In genomic region chr2:7020939-7021470, GRCh38 we compare ENCODE assay signal across 17 cellular contexts.
"Had no signal": no experiment of that assay in that cellular context is flagged by ENCODE, and none has a peak within 500 bp of the region (broad histone marks: within the 10 kb centered on the region; RNA-seq: fewer than 3 reads in every experiment).

No MANE protein-coding gene starts in this region.

- H3K9me3 ChIP-seq: ovary, SJSA1, upper lobe of left lung had no signal

- H3K27ac ChIP-seq: foreskin keratinocyte, ovary, SJSA1, upper lobe of left lung had no signal

- H3K4me1 Mint-ChIP-seq: activated CD8-positive, alpha-beta memory T cell treated with anti-CD3 and anti-CD28 coated beads, Interleukin-2, amount 10 ng/mL, durations not matched to agents 7 days and 5 days; stimulated activated naive B cell treated with anti-CD40 and anti-IgM and Interleukin-4, amounts not matched to agents 10 μg/mL and 1 μg/mL and 100 μg/mL, for 72 hours had no signal

- ATAC-seq: activated CD8-positive, alpha-beta memory T cell treated with anti-CD3 and anti-CD28 coated beads, Interleukin-2, amount 10 ng/mL, durations not matched to agents 7 days and 5 days; foreskin keratinocyte; left lobe of liver; stimulated activated naive B cell treated with anti-CD40 and anti-IgM and Interleukin-4, amounts not matched to agents 10 μg/mL and 1 μg/mL and 100 μg/mL, for 72 hours had no signal

- H3K4me3 Mint-ChIP-seq: activated CD8-positive, alpha-beta memory T cell treated with anti-CD3 and anti-CD28 coated beads, Interleukin-2, amount 10 ng/mL, durations not matched to agents 7 days and 5 days; stimulated activated naive B cell treated with anti-CD40 and anti-IgM and Interleukin-4, amounts not matched to agents 10 μg/mL and 1 μg/mL and 100 μg/mL, for 72 hours had no signal

- FAIRE-seq: endothelial cell of umbilical vein, islet of Langerhans had no signal

- H3K4me3 ChIP-seq: ovary, SJSA1, skin epidermis, upper lobe of left lung had no signal

- H3K27ac Mint-ChIP-seq: activated CD8-positive, alpha-beta memory T cell treated with anti-CD3 and anti-CD28 coated beads, Interleukin-2, amount 10 ng/mL, durations not matched to agents 7 days and 5 days; stimulated activated naive B cell treated with anti-CD40 and anti-IgM and Interleukin-4, amounts not matched to agents 10 μg/mL and 1 μg/mL and 100 μg/mL, for 72 hours had no signal

- H3K27me3 Mint-ChIP-seq: activated CD8-positive, alpha-beta memory T cell treated with anti-CD3 and anti-CD28 coated beads, Interleukin-2, amount 10 ng/mL, durations not matched to agents 7 days and 5 days; stimulated activated naive B cell treated with anti-CD40 and anti-IgM and Interleukin-4, amounts not matched to agents 10 μg/mL and 1 μg/mL and 100 μg/mL, for 72 hours had no signal

- H3K27me3 ChIP-seq: foreskin keratinocyte, ovary, SJSA1, upper lobe of left lung had no signal

- H3K36me3 ChIP-seq: ovary, SJSA1 had no signal

- DNase-seq: activated CD4-positive, alpha-beta T cell treated with anti-CD3 and anti-CD28 coated beads for 1 hour; activated CD4-positive, alpha-beta T cell treated with anti-CD3 and anti-CD28 coated beads, Interleukin-2, amount 50 U/mL, for 48 hours; activated CD8-positive, alpha-beta memory T cell treated with anti-CD3 and anti-CD28 coated beads, Interleukin-2, amount 10 ng/mL, durations not matched to agents 7 days and 5 days; activated gamma-delta T cell; activated T-cell treated with anti-CD3 and anti-CD28 coated beads, Interleukin-2, amount 50 U/mL, for 48 hours; amniotic stem cell; foreskin keratinocyte; ovary; retina; stimulated activated naive B cell treated with anti-CD40 and anti-IgM and Interleukin-4, amounts not matched to agents 10 μg/mL and 1 μg/mL and 100 μg/mL, for 72 hours; SW 1271 had no signal

- H3K4me1 ChIP-seq: foreskin keratinocyte, SJSA1 had no signal

- H3K9me3 Mint-ChIP-seq: stimulated activated naive B cell treated with anti-CD40 and anti-IgM and Interleukin-4, amounts not matched to agents 10 μg/mL and 1 μg/mL and 100 μg/mL, for 72 hours had no signal
